In the genomic region with DNA sequence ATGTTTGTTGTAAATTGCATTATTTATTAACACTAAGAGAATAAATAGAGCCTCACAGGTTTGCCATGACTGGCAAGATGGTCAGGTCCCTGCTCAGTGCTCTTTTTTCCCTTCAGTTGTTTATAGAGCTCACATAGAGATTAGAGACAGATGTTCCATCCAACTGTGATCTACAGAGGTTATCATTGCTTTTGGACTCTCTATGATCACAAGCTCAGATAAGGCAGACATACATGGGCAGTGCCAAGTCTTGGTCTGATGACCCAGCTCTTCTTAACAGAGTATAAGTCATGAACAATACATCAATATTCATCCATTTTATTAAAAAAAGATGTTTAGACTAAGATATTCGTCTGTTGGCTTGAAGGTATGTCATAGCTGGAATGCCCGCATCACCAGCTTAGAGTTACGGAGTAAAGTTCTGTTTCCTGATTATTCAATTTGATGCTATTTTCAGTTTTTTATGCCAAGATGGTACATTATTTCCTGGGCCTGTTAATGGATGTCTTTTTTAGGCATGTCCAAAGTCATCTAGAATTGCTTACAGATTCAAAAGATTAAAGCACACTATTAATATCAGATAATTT, we compare ENCODE assay signal across 23 cellular contexts.
"Had no signal": no experiment of that assay in that cellular context is flagged by ENCODE, and none has a peak within 500 bp of the region (broad histone marks: within the 10 kb centered on the region; RNA-seq: fewer than 3 reads in every experiment).

No MANE protein-coding gene starts in this region.

- H3K27me3 ChIP-seq: esophagus squamous epithelium, gastrocnemius medialis, heart right ventricle, left lung had no signal

- ATAC-seq: effector memory CD8-positive, alpha-beta T cell; esophagus mucosa; gastrocnemius medialis; heart right ventricle; left cardiac atrium; left lung; left ventricle myocardium superior; lower lobe of right lung; mucosa of descending colon; naive thymus-derived CD8-positive, alpha-beta T cell had no signal

- H3K36me3 ChIP-seq: esophagus squamous epithelium, gastrocnemius medialis, heart right ventricle, left lung, lower lobe of right lung had no signal

- DNase-seq: cortex of kidney; effector CD8-positive, alpha-beta T cell; effector memory CD8-positive, alpha-beta T cell; endodermal cell; erythroblast; esophagus squamous epithelium; foreskin fibroblast; foreskin melanocyte; gastrocnemius medialis; glutamatergic neuron; head of caudate nucleus; heart right ventricle; hippocampal formation; left cardiac atrium; left lung; left ventricle myocardium superior; lower lobe of right lung; mesenchymal stem cell; mucosa of descending colon; naive B cell; naive thymus-derived CD8-positive, alpha-beta T cell had no signal

- H3K4me1 ChIP-seq: esophagus squamous epithelium, gastrocnemius medialis, heart right ventricle, left lung, lower lobe of right lung had no signal

- H3K4me3 ChIP-seq: esophagus squamous epithelium, gastrocnemius medialis, heart right ventricle, left lung, lower lobe of right lung, mucosa of descending colon had no signal

- H3K27ac ChIP-seq: epithelial cell of prostate, esophagus squamous epithelium, gastrocnemius medialis, heart right ventricle, left lung, lower lobe of right lung had no signal

- H3K9me3 ChIP-seq: esophagus squamous epithelium, gastrocnemius medialis, heart right ventricle, lower lobe of right lung, mucosa of descending colon had no signal
